Comparison of ENCODE assay signal across 13 cellular contexts in the genomic region with DNA sequence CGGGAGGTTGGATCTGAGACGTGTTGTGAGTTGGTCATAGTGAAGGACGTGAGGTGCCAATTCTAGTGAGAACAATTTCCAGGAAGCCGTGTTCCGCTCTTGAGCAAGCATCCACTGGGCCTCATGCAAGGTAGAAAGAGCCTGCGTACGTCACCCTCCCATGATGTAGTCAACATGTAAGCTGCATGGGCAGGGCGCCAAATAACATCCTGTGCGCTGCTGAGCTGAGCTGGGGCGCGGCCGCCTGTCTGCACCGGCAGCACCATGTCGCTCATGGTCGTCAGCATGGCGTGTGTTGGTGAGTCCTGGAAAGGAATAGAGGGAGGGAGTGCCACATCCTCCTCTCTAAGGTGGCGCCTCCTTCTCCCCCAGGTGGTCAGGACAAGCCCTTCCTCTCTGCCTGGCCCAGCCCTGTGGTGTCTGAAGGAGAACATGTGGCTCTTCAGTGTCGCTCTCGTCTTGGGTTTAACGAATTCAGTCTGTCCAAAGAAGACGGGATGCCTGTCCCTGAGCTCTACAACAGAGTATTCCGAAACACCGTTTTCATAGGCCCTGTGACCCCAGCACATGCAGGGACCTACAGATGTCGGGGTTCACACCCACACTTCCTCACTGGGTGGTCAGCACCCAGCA. TPM values are rescaled to one million over a fixed set of nuclear protein-coding genes. Genes with fewer than 3 reads are reported as not detected.
DNase-seq lines count a peak whose midpoint lies in the region; ATAC-seq, FAIRE-seq and TF ChIP-seq lines count a peak whose summit lies in the region.
"Not testable (repeated sequence)": the region's sequence is repeated elsewhere in the genome, so short reads cannot be mapped to it uniquely, and the experiment has no call there.
"Had no signal": no experiment of that assay in that cellular context is flagged by ENCODE, and none has a peak within 500 bp of the region (broad histone marks: within the 10 kb centered on the region; RNA-seq: fewer than 3 reads in every experiment).

No MANE protein-coding gene starts in this region.

- TF ChIP-seq RAD21 in K562 (CRISPR knock-in tag; conservative IDR thresholded peaks at IDR 0.05 in 1 of 2, IDR thresholded peaks at IDR 0.05 in 1 of 2): not testable (repeated sequence)

- H3K27ac Mint-ChIP-seq in immature natural killer cell: peak overlapping the region in 4 of 6 donors; percentile 2 to 86 (median 42)
- H3K27ac Mint-ChIP-seq in osteocyte (ENCODE audit: unreplicated experiment): not testable (repeated sequence)

- peaks cover 3 to 28% of the 10 kb centered on the region in 2 experiments; a peak in 3 of 5 replicates for H3K27me3 ChIP-seq in K562 (ENCODE audit: control insufficient read depth in 2 of 2, insufficient read depth in 2 of 2, low read length in 2 of 2)

- FAIRE-seq in K562 (lab: Jason Lieb, UNC): not testable (repeated sequence)

- TF ChIP-seq POLR2A in K562 (conservative IDR thresholded peaks at IDR 0.05): not testable (repeated sequence)

- not testable (repeated sequence) for H3K9ac ChIP-seq in K562 (ENCODE audit: insufficient read depth in 1 of 2, low read depth in 2 of 2, low read length in 2 of 2)

- not testable (repeated sequence) for H4K20me1 ChIP-seq in K562 (replicated peaks; ENCODE audit: control insufficient read depth, insufficient read depth, low read length)

- not testable (repeated sequence) for H3K9me1 ChIP-seq in K562 (ENCODE audit: control insufficient read depth, insufficient read depth, low read length)

- in situ Hi-C loops in K562 (cut with MboI): not testable (repeated sequence)

- not testable (repeated sequence) for TF ChIP-seq EP300 in K562 (IDR thresholded peaks at IDR 0.05; ENCODE audit: low read length)

- intact Hi-C loops in K562 (cut with micrococcal nuclease): not testable (repeated sequence)

- CTCF ChIA-PET in K562 (lab: Yijun Ruan, JAX; ENCODE audit: low intra/inter-chr PET ratio): not testable (repeated sequence)

- H3K36me3 ChIP-seq in K562 (ENCODE audit: control insufficient read depth, insufficient read depth, low read length): not testable (repeated sequence)

- not testable (repeated sequence) for TF ChIP-seq CTCF in K562 (IDR thresholded peaks at IDR 0.05 in 2 of 3, conservative IDR thresholded peaks at IDR 0.05 in 1 of 3; ENCODE audit: insufficient read depth in 2 of 3, low read depth in 1 of 3, low read length in 3 of 3); osteocyte (IDR thresholded peaks at IDR 0.05)

- peaks cover 4 to 13% of the 10 kb centered on the region in 2 donors for H3K4me1 Mint-ChIP-seq in immature natural killer cell
- H3K4me1 Mint-ChIP-seq in osteocyte (ENCODE audit: unreplicated experiment): not testable (repeated sequence)

- POLR2A ChIA-PET in K562 (lab: Yijun Ruan, JAX): not testable (repeated sequence)

- H3K79me2 ChIP-seq in K562 (ENCODE audit: control insufficient read depth, insufficient read depth, low read length): not testable (repeated sequence)

- H3K4me3 ChIP-seq in K562: not testable (repeated sequence)

- not testable (repeated sequence) for H3K4me1 ChIP-seq in K562 (replicated peaks in 1 of 2; ENCODE audit: control insufficient read depth in 2 of 2, insufficient read depth in 2 of 2, low read length in 2 of 2)

- peaks cover 2 to 27% (median 6%) of the 10 kb centered on the region in 3 donors for H3K36me3 Mint-ChIP-seq in immature natural killer cell
- not testable (repeated sequence) for H3K36me3 Mint-ChIP-seq in osteocyte (ENCODE audit: unreplicated experiment)

- not testable (repeated sequence) for ATAC-seq in K562

- H2AFZ ChIP-seq in K562 (ENCODE audit: low read depth, low read length): not testable (repeated sequence)

- H3K9me3 Mint-ChIP-seq in immature natural killer cell: not testable (repeated sequence)
- peaks cover 53% of the 10 kb centered on the region for H3K9me3 Mint-ChIP-seq in osteocyte (ENCODE audit: unreplicated experiment)

- H3K27me3 Mint-ChIP-seq in immature natural killer cell (ENCODE audit: low read depth in 3 of 3); osteocyte (ENCODE audit: unreplicated experiment): not testable (repeated sequence)

- BruUV-seq in K562 (replicated peaks; lab: Mats Ljungman, UMichigan): not testable (repeated sequence)

- not testable (repeated sequence) for H3K9me3 ChIP-seq in K562 (replicated peaks; ENCODE audit: control insufficient read depth, insufficient read depth, low read depth, low read length)

- not testable (repeated sequence) for H3K27ac ChIP-seq in K562 (ENCODE audit: extremely low read depth, low read depth, low read length)

- H3K4me3 Mint-ChIP-seq in immature natural killer cell; osteocyte (ENCODE audit: unreplicated experiment): not testable (repeated sequence)

- DNase-seq in COR-L47 (lab: John Stamatoyannopoulos, UW) (peak; percentile 16), NCI-H1105 treated with DMSO at 0.1 percent for 48 hours (lab: John Stamatoyannopoulos, UW) (peak; percentile 19), NCI-H69 (lab: John Stamatoyannopoulos, UW) (peak; percentile 32), RPMI8226 (peak; percentile 64), osteocyte (ENCODE audit: extremely low spot score, unreplicated experiment) (peak; percentile 72)
- not testable (repeated sequence) for DNase-seq in K562 (ENCODE audit: extremely low read depth in 1 of 4, low spot score in 3 of 4); immature natural killer cell

- WGBS in K562 (ENCODE audit: insufficient coverage, low coverage, missing lambda C conversion rate): 9% methylated on average over 23 of the region's 24 CpGs

- not testable (repeated sequence) for H3K4me2 ChIP-seq in K562 (ENCODE audit: insufficient read depth, low read length)

RNA-seq across cellular contexts. Expression of a gene that starts 16.6 kb away (rescaled TPM):
- not detected in 2 replicates for total RNA-seq in K562 (2011; cell fraction: chromatin; rRNA removed; ENCODE audit: low replicate concordance)
- not detected in 2 replicates for total RNA-seq in K562 (2011; cell fraction: nucleolus; rRNA removed)
- total RNA-seq in K562 (2011; cell fraction: nucleoplasm; rRNA removed): not detected in 2 replicates
- total RNA-seq in K562 (2014; rRNA removed) (not detected in 2 replicates), K562 (2014; rRNA removed; fragmentation: Illumina TruSeq; extraction: Trizol) (not detected in 2 replicates), K562 (2015; rRNA removed; fragmentation: Illumina TruSeq; extraction: Trizol) (not detected in 2 replicates), K562 (2021) (not detected in 2 replicates), osteocyte (not detected in 2 replicates)
- polyA plus RNA-seq in K562 (2011; rRNA removed) (not detected in 2 replicates), K562 (2014; fragmentation: Illumina TruSeq; extraction: Trizol) (not detected in 2 replicates), K562 (2014; fragmentation: Nextera tagmentation; extraction: Ambion mirVana) (not detected), K562 (2014; rRNA removed) (not detected in 2 replicates), immature natural killer cell (10 to 100 TPM; 56.9 to 93.2 (median 74.6) TPM)
- polyA plus RNA-seq in K562 (2011; cell fraction: cytosol; rRNA removed): not detected in 2 replicates
- not detected in 2 replicates for polyA plus RNA-seq in K562 (2011; cell fraction: nucleus; rRNA removed)
- polyA plus RNA-seq in K562 (2012): not detected in 2 replicates
- polyA minus RNA-seq in K562 (2011; rRNA and poly(A)+ RNA removed): not detected in 2 replicates
- not detected in 2 replicates for polyA minus RNA-seq in K562 (2011; cell fraction: cytosol; rRNA and poly(A)+ RNA removed)
- not detected in 2 replicates for polyA minus RNA-seq in K562 (2011; cell fraction: nucleus; rRNA and poly(A)+ RNA removed)
- total RNA-seq: A673, GM23248, H4, HepG2 had no signal
- polyA plus RNA-seq: AG04450, GM23248, HepG2 had no signal

RNA-seq across cellular contexts. Expression of a gene that starts 17.2 kb away (rescaled TPM):
- total RNA-seq in K562 (2011; cell fraction: chromatin; rRNA removed; ENCODE audit: low replicate concordance): not detected in 2 replicates
- total RNA-seq in K562 (2011; cell fraction: nucleolus; rRNA removed): not detected in 2 replicates
- total RNA-seq in K562 (2011; cell fraction: nucleoplasm; rRNA removed): not detected in 2 replicates
- total RNA-seq in K562 (2014; rRNA removed) (not detected in 2 replicates), K562 (2014; rRNA removed; fragmentation: Illumina TruSeq; extraction: Trizol) (not detected in 2 replicates), K562 (2015; rRNA removed; fragmentation: Illumina TruSeq; extraction: Trizol) (not detected in 2 replicates), K562 (2021) (not detected in 2 replicates), osteocyte (not detected in 2 replicates)
- polyA plus RNA-seq in K562 (2011; rRNA removed) (not detected in 2 replicates), K562 (2014; fragmentation: Illumina TruSeq; extraction: Trizol) (not detected in 2 replicates), K562 (2014; fragmentation: Nextera tagmentation; extraction: Ambion mirVana) (not detected), K562 (2014; rRNA removed) (not detected in 2 replicates), immature natural killer cell (10 to 100 TPM; 26.5 to 67.2 (median 61.6) TPM)
- polyA plus RNA-seq in K562 (2011; cell fraction: cytosol; rRNA removed): not detected in 2 replicates
- not detected in 2 replicates for polyA plus RNA-seq in K562 (2011; cell fraction: nucleus; rRNA removed)
- not detected in 2 replicates for polyA plus RNA-seq in K562 (2012)
- not detected in 2 replicates for polyA minus RNA-seq in K562 (2011; rRNA and poly(A)+ RNA removed)
- not detected in 2 replicates for polyA minus RNA-seq in K562 (2011; cell fraction: cytosol; rRNA and poly(A)+ RNA removed)
- not detected in 2 replicates for polyA minus RNA-seq in K562 (2011; cell fraction: nucleus; rRNA and poly(A)+ RNA removed)
- total RNA-seq: A673; CD8-positive, alpha-beta T cell; GM23248; H4; HepG2 had no signal
- polyA plus RNA-seq: AG04450, GM23248, HepG2 had no signal

RNA-seq across cellular contexts. Expression of a gene that starts 30.1 kb away (rescaled TPM):
- not detected in 2 replicates for total RNA-seq in K562 (2011; cell fraction: chromatin; rRNA removed; ENCODE audit: low replicate concordance)
- not detected in 2 replicates for total RNA-seq in K562 (2011; cell fraction: nucleolus; rRNA removed)
- not detected in 2 replicates for total RNA-seq in K562 (2011; cell fraction: nucleoplasm; rRNA removed)
- total RNA-seq in K562 (2014; rRNA removed) (not detected in 2 replicates), K562 (2014; rRNA removed; fragmentation: Illumina TruSeq; extraction: Trizol) (not detected in 2 replicates), K562 (2015; rRNA removed; fragmentation: Illumina TruSeq; extraction: Trizol) (not detected in 2 replicates), K562 (2021) (not detected in 2 replicates), osteocyte (not detected in 2 replicates)
- polyA plus RNA-seq in K562 (2011; rRNA removed) (not detected in 2 replicates), K562 (2014; fragmentation: Illumina TruSeq; extraction: Trizol) (not detected in 2 replicates), K562 (2014; fragmentation: Nextera tagmentation; extraction: Ambion mirVana) (not detected), K562 (2014; rRNA removed) (not detected in 2 replicates), immature natural killer cell (100 to 1,000 TPM; 140 to 162 (median 144) TPM)
- not detected in 2 replicates for polyA plus RNA-seq in K562 (2011; cell fraction: cytosol; rRNA removed)
- not detected in 2 replicates for polyA plus RNA-seq in K562 (2011; cell fraction: nucleus; rRNA removed)
- not detected in 2 replicates for polyA plus RNA-seq in K562 (2012)
- polyA minus RNA-seq in K562 (2011; rRNA and poly(A)+ RNA removed): not detected in 2 replicates
- polyA minus RNA-seq in K562 (2011; cell fraction: cytosol; rRNA and poly(A)+ RNA removed): not detected in 2 replicates
- polyA minus RNA-seq in K562 (2011; cell fraction: nucleus; rRNA and poly(A)+ RNA removed): not detected in 2 replicates
- total RNA-seq: A673, GM23248, H4, HepG2 had no signal
- polyA plus RNA-seq: AG04450, GM23248, HepG2 had no signal

RNA-seq across cellular contexts. Expression of a gene that starts 46.3 kb away (rescaled TPM):
- total RNA-seq in K562 (2011; cell fraction: chromatin; rRNA removed; ENCODE audit: low replicate concordance): not detected in 2 replicates
- not detected in 2 replicates for total RNA-seq in K562 (2011; cell fraction: nucleolus; rRNA removed)
- not detected in 2 replicates for total RNA-seq in K562 (2011; cell fraction: nucleoplasm; rRNA removed)
- total RNA-seq in K562 (2014; rRNA removed) (not detected in 2 replicates), K562 (2014; rRNA removed; fragmentation: Illumina TruSeq; extraction: Trizol) (not detected in 2 replicates), K562 (2015; rRNA removed; fragmentation: Illumina TruSeq; extraction: Trizol) (not detected in 2 replicates), K562 (2021) (not detected in 2 replicates), osteocyte (not detected in 2 replicates)
- polyA plus RNA-seq in K562 (2011; rRNA removed) (not detected in 2 replicates), K562 (2014; fragmentation: Illumina TruSeq; extraction: Trizol) (not detected in 2 replicates), K562 (2014; fragmentation: Nextera tagmentation; extraction: Ambion mirVana) (not detected), K562 (2014; rRNA removed) (not detected in 2 replicates), immature natural killer cell (100 to 1,000 TPM in 1 of 3 donors, 10 to 100 TPM in 2; 55.3 to 149 (median 79.7) TPM)
- not detected in 2 replicates for polyA plus RNA-seq in K562 (2011; cell fraction: cytosol; rRNA removed)
- not detected in 2 replicates for polyA plus RNA-seq in K562 (2011; cell fraction: nucleus; rRNA removed)
- polyA plus RNA-seq in K562 (2012): not detected in 2 replicates
- polyA minus RNA-seq in K562 (2011; rRNA and poly(A)+ RNA removed): not detected in 2 replicates
- polyA minus RNA-seq in K562 (2011; cell fraction: cytosol; rRNA and poly(A)+ RNA removed): not detected in 2 replicates
- polyA minus RNA-seq in K562 (2011; cell fraction: nucleus; rRNA and poly(A)+ RNA removed): not detected in 2 replicates
- total RNA-seq: A673, GM23248, H4, HepG2 had no signal
- polyA plus RNA-seq: AG04450, GM23248, HepG2 had no signal

RNA-seq across cellular contexts. Expression of a gene that starts 47.9 kb away (rescaled TPM):
- not detected in 2 replicates for total RNA-seq in K562 (2011; cell fraction: chromatin; rRNA removed; ENCODE audit: low replicate concordance)
- not detected in 2 replicates for total RNA-seq in K562 (2011; cell fraction: nucleolus; rRNA removed)
- not detected in 2 replicates for total RNA-seq in K562 (2011; cell fraction: nucleoplasm; rRNA removed)
- not detected in 2 replicates for total RNA-seq in K562 (2014; rRNA removed)
- not detected in 2 replicates for total RNA-seq in K562 (2014; rRNA removed; fragmentation: Illumina TruSeq; extraction: Trizol)
- not detected in 2 replicates for total RNA-seq in K562 (2015; rRNA removed; fragmentation: Illumina TruSeq; extraction: Trizol)
- total RNA-seq in K562 (2021): not detected in 2 replicates
- polyA plus RNA-seq in K562 (2011; rRNA removed): not detected in 2 replicates
- polyA plus RNA-seq in K562 (2011; cell fraction: cytosol; rRNA removed): not detected in 2 replicates
- polyA plus RNA-seq in K562 (2011; cell fraction: nucleus; rRNA removed): not detected in 2 replicates
- not detected in 2 replicates for polyA plus RNA-seq in K562 (2012)
- polyA plus RNA-seq in K562 (2014; fragmentation: Illumina TruSeq; extraction: Trizol): not detected in 2 replicates
- polyA plus RNA-seq in K562 (2014; fragmentation: Nextera tagmentation; extraction: Ambion mirVana): not detected
- polyA plus RNA-seq in K562 (2014; rRNA removed): not detected in 2 replicates
- polyA minus RNA-seq in K562 (2011; rRNA and poly(A)+ RNA removed): not detected in 2 replicates
- not detected in 2 replicates for polyA minus RNA-seq in K562 (2011; cell fraction: cytosol; rRNA and poly(A)+ RNA removed)
- not detected in 2 replicates for polyA minus RNA-seq in K562 (2011; cell fraction: nucleus; rRNA and poly(A)+ RNA removed)
- 10 to 100 TPM; 38.6 to 81.1 (median 72.4) TPM for polyA plus RNA-seq in immature natural killer cell
- total RNA-seq in osteocyte: not detected in 2 replicates
- total RNA-seq: A673, GM23248, H4, HepG2 had no signal
- polyA plus RNA-seq: AG04450, GM23248, HepG2 had no signal
